ENCODE assay signal across 21 cellular contexts in the genomic region with DNA sequence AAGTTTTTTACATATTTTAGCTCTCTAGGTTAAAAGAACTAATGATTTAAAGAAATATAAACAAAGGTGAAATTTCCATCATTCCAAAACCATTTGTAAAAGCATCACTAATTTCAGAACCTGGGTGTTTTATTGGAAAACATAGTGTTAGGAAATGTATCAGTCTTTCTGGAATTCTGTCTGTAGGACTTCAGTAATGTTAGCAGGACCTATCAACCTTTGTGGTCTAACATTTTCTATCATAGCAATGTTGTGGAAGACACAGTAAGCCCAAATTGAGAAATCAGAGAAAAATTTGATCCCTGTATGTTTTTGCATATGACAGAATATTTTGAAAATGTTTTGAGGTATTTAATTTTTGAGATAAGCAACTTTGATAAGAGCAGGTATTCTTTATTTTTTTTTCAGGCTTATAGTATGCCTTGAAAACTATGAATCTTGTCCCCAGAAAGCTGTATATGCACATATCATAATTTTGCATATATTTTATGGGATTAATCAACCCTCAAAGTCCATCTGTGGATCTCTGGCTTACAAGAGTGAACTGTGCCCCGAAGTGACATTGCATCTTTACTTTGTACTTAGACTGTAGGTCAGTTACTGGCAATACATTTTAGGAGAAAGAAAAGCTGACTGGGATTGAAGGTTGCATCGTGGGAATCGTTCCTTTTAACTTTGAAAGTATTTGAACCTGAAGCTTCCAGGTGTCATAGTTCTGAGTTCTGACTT. TPM values are rescaled to one million over a fixed set of nuclear protein-coding genes. Genes with fewer than 3 reads are reported as not detected.
DNase-seq lines count a peak whose midpoint lies in the region; ATAC-seq, FAIRE-seq and TF ChIP-seq lines count a peak whose summit lies in the region.
"Had no signal": no experiment of that assay in that cellular context is flagged by ENCODE, and none has a peak within 500 bp of the region (broad histone marks: within the 10 kb centered on the region; RNA-seq: fewer than 3 reads in every experiment).

No MANE protein-coding gene starts in this region.

- no peak overlapping the region for H3K27ac Mint-ChIP-seq in progenitor cell of endocrine pancreas

- DNase-seq in GM19239 (ENCODE audit: insufficient read length, low spot score) = no peak
- DNase-seq in adipocyte (ENCODE audit: low read depth) = peak; percentile 62
- DNase-seq in fibroblast of the aortic adventitia (ENCODE audit: low read depth) = peak; percentile 9
- DNase-seq in non-pigmented ciliary epithelial cell (ENCODE audit: low read depth) = peak; percentile 30
- DNase-seq in NCI-H69 (lab: John Stamatoyannopoulos, UW) = no peak
- no peak for DNase-seq in progenitor cell of endocrine pancreas (ENCODE audit: low spot score, unreplicated experiment)
- no peak for DNase-seq in RPMI8226
- DNase-seq: ACHN; COR-L47; MM.1S; NCI-H1105; NCI-H1694; NCI-H2107; NCI-H226; NCI-H526; NK-92 treated with Interleukin-12 subunit alpha and Interleukin-12 subunit beta, amount 100 ng/mL, for 24 hours; SHP77 treated with DMSO at 0.1 percent for 48 hours had no signal

- H3K4me1 Mint-ChIP-seq in progenitor cell of endocrine pancreas (ENCODE audit: low read depth) = peaks cover 6% of the 10 kb centered on the region

- H3K4me3 ChIP-seq in adipocyte (ENCODE audit: low read length) (no peak overlapping the region), fibroblast of the aortic adventitia (ENCODE audit: low read depth, low read length) (no peak overlapping the region)

- H3K9me3 Mint-ChIP-seq in progenitor cell of endocrine pancreas (ENCODE audit: low read depth) = no peaks in the 10 kb centered on the region

- FAIRE-seq in GM19239 (lab: Jason Lieb, UNC) = peak; percentile 67
- FAIRE-seq: GM18507, H1 had no signal

- no peak for ATAC-seq in HG02840 (IDR thresholded peaks at IDR 0.05; ENCODE audit: low FRiP score, unreplicated experiment)

- H3K4me1 ChIP-seq in adipocyte (ENCODE audit: control insufficient read depth, insufficient read depth, low read length) = peaks cover 14% of the 10 kb centered on the region

- H3K36me3 ChIP-seq in adipocyte (ENCODE audit: control insufficient read depth, insufficient read depth, low read length, severe bottlenecking) = no peaks in the 10 kb centered on the region

- TF ChIP-seq CTCF in fibroblast of the aortic adventitia (IDR thresholded peaks at IDR 0.05; ENCODE audit: insufficient read depth, low read length) = no peak
- TF ChIP-seq CTCF in progenitor cell of endocrine pancreas (IDR thresholded peaks at IDR 0.05; ENCODE audit: unreplicated experiment) = no peak

- no peaks in the 10 kb centered on the region for H3K27me3 Mint-ChIP-seq in progenitor cell of endocrine pancreas

- H3K27me3 ChIP-seq in adipocyte (replicated peaks; ENCODE audit: control insufficient read depth, insufficient read depth, low read length) = no peaks in the 10 kb centered on the region

- no peak overlapping the region for H3K9ac ChIP-seq in adipocyte (ENCODE audit: low read length)

- no peak overlapping the region for H3K4me3 Mint-ChIP-seq in progenitor cell of endocrine pancreas (ENCODE audit: low read depth)

- H3K9me3 ChIP-seq in adipocyte (ENCODE audit: control insufficient read depth, low read length) = no peaks in the 10 kb centered on the region

- peaks cover 25% of the 10 kb centered on the region for H3K36me3 Mint-ChIP-seq in progenitor cell of endocrine pancreas (ENCODE audit: insufficient read depth)

RNA-seq across cellular contexts. Expression of gene L3MBTL3, which starts 28.5 kb away (rescaled TPM):
- total RNA-seq in fibroblast of the aortic adventitia (ENCODE audit: low replicate concordance) = 9.8 and 16.4 TPM in 2 replicates
- 30.3 and 35.5 TPM in 2 replicates for total RNA-seq in progenitor cell of endocrine pancreas
- total RNA-seq: Daoy had no signal

Comparison
In these comparisons a context has a peak if more than half of its experiments do, and no peak if none do; other contexts are left out.
1. DNase-seq: peak in adipocyte (single experiment), fibroblast of the aortic adventitia (single experiment) and non-pigmented ciliary epithelial cell (single experiment); none in GM19239 (single experiment), NCI-H69 (single experiment), progenitor cell of endocrine pancreas (single experiment) and RPMI8226 (single experiment).